17 cellular contexts compared by ENCODE assay signal in genomic region chr15:33654859-33655258, GRCh38.
DNase-seq lines count a peak whose midpoint lies in the region; ATAC-seq and TF ChIP-seq lines count a peak whose summit lies in the region.
"Had no signal": no experiment of that assay in that cellular context is flagged by ENCODE, and none has a peak within 500 bp of the region (broad histone marks: within the 10 kb centered on the region; RNA-seq: fewer than 3 reads in every experiment).

No MANE protein-coding gene starts in this region.

- peaks cover 1% of the 10 kb centered on the region for H3K9me3 Mint-ChIP-seq in glutamatergic neuron (ENCODE audit: unreplicated experiment)
- no peaks in the 10 kb centered on the region for H3K9me3 Mint-ChIP-seq in osteocyte (ENCODE audit: unreplicated experiment)
- H3K9me3 Mint-ChIP-seq: activated CD4-positive, alpha-beta T cell treated with anti-CD3 and anti-CD28 coated beads, Interleukin-2, amount 10 ng/mL, durations not matched to agents 24 days and 14 days; HFFc6; mesothelial cell of epicardium had no signal

- H3K9me3 ChIP-seq in right cardiac atrium (ENCODE audit: control insufficient read depth, low read length) (no peaks in the 10 kb centered on the region), OCI-LY7 (ENCODE audit: low read length) (no peaks in the 10 kb centered on the region)
- H3K9me3 ChIP-seq: transverse colon had no signal

- H3K9me2 ChIP-seq in OCI-LY7 (ENCODE audit: insufficient read depth, low read length) = no peaks in the 10 kb centered on the region

- H3K4me2 ChIP-seq in OCI-LY7 (ENCODE audit: low read length) = no peak overlapping the region

- H3K36me3 ChIP-seq in OCI-LY7 (ENCODE audit: insufficient read depth, low read length) = no peaks in the 10 kb centered on the region
- H3K36me3 ChIP-seq: transverse colon had no signal

- CTCF ChIA-PET in OCI-LY7 (lab: Charles Lee; ENCODE audit: unreplicated experiment) = no interaction called here

- H2AFZ ChIP-seq in OCI-LY7 (ENCODE audit: low read length) = no peak overlapping the region

- no TSS peak for BruUV-seq in OCI-LY7 (replicated peaks; lab: Mats Ljungman, UMichigan)

- H3K79me2 ChIP-seq in OCI-LY7 (ENCODE audit: insufficient read depth, low read depth, low read length) = no peaks in the 10 kb centered on the region

- ATAC-seq in left ventricle myocardium superior = no peak
- no peak for ATAC-seq in right cardiac atrium
- no peak for ATAC-seq in GM18907 (IDR thresholded peaks at IDR 0.05; ENCODE audit: unreplicated experiment)

- H3K4me3 Mint-ChIP-seq in glutamatergic neuron (ENCODE audit: unreplicated experiment) = no peak overlapping the region
- no peak overlapping the region for H3K4me3 Mint-ChIP-seq in osteocyte (ENCODE audit: unreplicated experiment)
- H3K4me3 Mint-ChIP-seq: activated CD4-positive, alpha-beta T cell treated with anti-CD3 and anti-CD28 coated beads, Interleukin-2, amount 10 ng/mL, durations not matched to agents 24 days and 14 days; HFFc6; mesothelial cell of epicardium had no signal

- TF ChIP-seq CTCF in OCI-LY7 (conservative IDR thresholded peaks at IDR 0.05; ENCODE audit: low read length) = 0 out of 2 replicates have a peak, but pooled peaks have one; percentile 27
- no peak for TF ChIP-seq CTCF in glutamatergic neuron (IDR thresholded peaks at IDR 0.05; ENCODE audit: partially characterized antibody, unreplicated experiment)
- no peak for TF ChIP-seq CTCF in osteocyte (IDR thresholded peaks at IDR 0.05)

- H3K36me3 Mint-ChIP-seq in glutamatergic neuron (ENCODE audit: unreplicated experiment) (no peaks in the 10 kb centered on the region), osteocyte (ENCODE audit: unreplicated experiment) (no peaks in the 10 kb centered on the region)
- H3K36me3 Mint-ChIP-seq: mesothelial cell of epicardium had no signal

- no peaks in the 10 kb centered on the region for H4K20me1 ChIP-seq in OCI-LY7 (ENCODE audit: insufficient read depth, low read length)

- peaks cover 1% of the 10 kb centered on the region for H3K27me3 Mint-ChIP-seq in glutamatergic neuron (ENCODE audit: unreplicated experiment)
- no peaks in the 10 kb centered on the region for H3K27me3 Mint-ChIP-seq in osteocyte (ENCODE audit: unreplicated experiment)
- H3K27me3 Mint-ChIP-seq: activated CD4-positive, alpha-beta T cell treated with anti-CD3 and anti-CD28 coated beads, Interleukin-2, amount 10 ng/mL, durations not matched to agents 24 days and 14 days had no signal

- WGBS in right cardiac atrium = 59% methylated on average over 3 of the region's 3 CpGs

- H3K27ac Mint-ChIP-seq in glutamatergic neuron (ENCODE audit: unreplicated experiment) (no peak overlapping the region), osteocyte (ENCODE audit: unreplicated experiment) (no peak overlapping the region)
- H3K27ac Mint-ChIP-seq: activated CD4-positive, alpha-beta T cell treated with anti-CD3 and anti-CD28 coated beads, Interleukin-2, amount 10 ng/mL, durations not matched to agents 24 days and 14 days; HFFc6; mesothelial cell of epicardium had no signal

- H3K27ac ChIP-seq in right cardiac atrium (ENCODE audit: low read length) = no peak overlapping the region
- no peak overlapping the region for H3K27ac ChIP-seq in OCI-LY7 (ENCODE audit: low read depth, low read length, poor library complexity, severe bottlenecking)
- H3K27ac ChIP-seq: transverse colon had no signal

- H3K27me3 ChIP-seq in right cardiac atrium (ENCODE audit: control insufficient read depth, insufficient read depth) = no peaks in the 10 kb centered on the region
- H3K27me3 ChIP-seq: transverse colon had no signal

- intact Hi-C loops in left ventricle myocardium superior (cut with micrococcal nuclease) = no loop called here
- intact Hi-C loops in right cardiac atrium (cut with DNase I) = no loop called here
- intact Hi-C loops in OCI-LY7 (cut with micrococcal nuclease; ENCODE audit: unreplicated experiment) = loop anchor here (5.0 kb wide), 1 partner anchor 53 kb away; no protein-coding TSS in a partner anchor

- DNase-seq in left ventricle myocardium superior (peak; percentile 30), right cardiac atrium (no peak), OCI-LY7 (ENCODE audit: low spot score) (no peak), glutamatergic neuron (peak; percentile 27), NCI-H446 treated with DMSO at 0.1 percent for 48 hours (lab: John Stamatoyannopoulos, UW) (no peak), osteocyte (ENCODE audit: extremely low spot score, unreplicated experiment) (no peak)
- DNase-seq in activated CD4-positive, alpha-beta T cell treated with anti-CD3 and anti-CD28 coated beads for 1 hour = no peak
- DNase-seq: activated CD4-positive, alpha-beta T cell treated with anti-CD3 and anti-CD28 coated beads, Interleukin-2, amount 10 ng/mL, durations not matched to agents 24 days and 14 days; HFFc6; KBM-7; NCI-H1436; NCI-H774; SIG-M5; T-helper 9 cell; transverse colon had no signal

- H3K4me3 ChIP-seq in right cardiac atrium (ENCODE audit: low read length) (no peak overlapping the region), OCI-LY7 (ENCODE audit: low read depth, low read length, poor library complexity, severe bottlenecking) (no peak overlapping the region)
- H3K4me3 ChIP-seq: transverse colon had no signal

- POLR2A ChIA-PET in OCI-LY7 (lab: Charles Lee) = interaction anchor here (0.6 to 1.6 kb wide), 4 partner anchors 8 to 19 kb away, joined by 3 to 4 read pairs (median 4); no protein-coding TSS in a partner anchor

- H3K4me1 ChIP-seq in right cardiac atrium (ENCODE audit: control insufficient read depth, insufficient read depth, low read length) = no peaks in the 10 kb centered on the region
- no peaks in the 10 kb centered on the region for H3K4me1 ChIP-seq in OCI-LY7 (ENCODE audit: insufficient read depth, low read length, poor library complexity, severe bottlenecking)
- H3K4me1 ChIP-seq: transverse colon had no signal

- H3K4me1 Mint-ChIP-seq in glutamatergic neuron (ENCODE audit: low read depth, unreplicated experiment) (peaks cover 4% of the 10 kb centered on the region), osteocyte (ENCODE audit: unreplicated experiment) (no peaks in the 10 kb centered on the region)
- H3K4me1 Mint-ChIP-seq: activated CD4-positive, alpha-beta T cell treated with anti-CD3 and anti-CD28 coated beads, Interleukin-2, amount 10 ng/mL, durations not matched to agents 24 days and 14 days had no signal

Comparison
In these comparisons a context has a peak if more than half of its experiments do, and no peak if none do; other contexts are left out.
1. DNase-seq: peak in left ventricle myocardium superior (single experiment) and glutamatergic neuron (single experiment); none in right cardiac atrium (0 of 3), OCI-LY7 (single experiment), activated CD4-positive, alpha-beta T cell treated with anti-CD3 and anti-CD28 coated beads for 1 hour (single experiment), NCI-H446 treated with DMSO at 0.1 percent for 48 hours (single experiment) and osteocyte (single experiment).